Comparison of ENCODE assay signal across 1 cellular context in the genomic region with DNA sequence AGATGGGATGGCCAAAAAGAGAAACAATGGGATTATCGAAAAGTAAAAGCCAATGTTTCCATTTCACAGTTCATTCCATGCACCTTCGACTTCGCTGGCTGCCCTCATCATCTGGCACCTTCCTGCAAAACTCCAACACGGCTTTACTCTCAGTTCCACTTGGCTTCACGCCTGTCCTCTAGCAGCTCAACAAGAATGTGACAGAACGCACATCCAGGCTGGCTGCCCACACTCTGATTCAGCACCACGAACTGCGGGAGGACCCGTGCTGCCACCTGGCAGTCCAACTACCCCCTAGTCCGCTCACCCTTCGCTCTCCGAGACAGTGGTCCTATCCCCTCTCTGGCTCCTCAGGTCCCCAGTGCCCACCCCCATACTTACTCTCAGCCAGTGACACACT.
TF ChIP-seq lines count a peak whose summit lies in the region.

No MANE protein-coding gene starts in this region.

TF ChIP-seq in HEK293, 187 proteins besides CTCF, POLR2A, EP300 and RAD21:
- no peak for TF ChIP-seq ZNF610 (tag by site-specific recombination; IDR thresholded peaks at IDR 0.05; ENCODE audit: borderline replicate concordance)
- TF ChIP-seq PRDM1 (tag by site-specific recombination; IDR thresholded peaks at IDR 0.05) = peak; percentile 64
- peak; percentile 72 for TF ChIP-seq ZNF600 (tag by site-specific recombination; IDR thresholded peaks at IDR 0.05)
- no peak for TF ChIP-seq ZNF830 (tag by site-specific recombination; IDR thresholded peaks at IDR 0.05; ENCODE audit: low read depth)
- no peak for TF ChIP-seq ZNF544 (tag by site-specific recombination; IDR thresholded peaks at IDR 0.05)
- TF ChIP-seq, protein P1, sequence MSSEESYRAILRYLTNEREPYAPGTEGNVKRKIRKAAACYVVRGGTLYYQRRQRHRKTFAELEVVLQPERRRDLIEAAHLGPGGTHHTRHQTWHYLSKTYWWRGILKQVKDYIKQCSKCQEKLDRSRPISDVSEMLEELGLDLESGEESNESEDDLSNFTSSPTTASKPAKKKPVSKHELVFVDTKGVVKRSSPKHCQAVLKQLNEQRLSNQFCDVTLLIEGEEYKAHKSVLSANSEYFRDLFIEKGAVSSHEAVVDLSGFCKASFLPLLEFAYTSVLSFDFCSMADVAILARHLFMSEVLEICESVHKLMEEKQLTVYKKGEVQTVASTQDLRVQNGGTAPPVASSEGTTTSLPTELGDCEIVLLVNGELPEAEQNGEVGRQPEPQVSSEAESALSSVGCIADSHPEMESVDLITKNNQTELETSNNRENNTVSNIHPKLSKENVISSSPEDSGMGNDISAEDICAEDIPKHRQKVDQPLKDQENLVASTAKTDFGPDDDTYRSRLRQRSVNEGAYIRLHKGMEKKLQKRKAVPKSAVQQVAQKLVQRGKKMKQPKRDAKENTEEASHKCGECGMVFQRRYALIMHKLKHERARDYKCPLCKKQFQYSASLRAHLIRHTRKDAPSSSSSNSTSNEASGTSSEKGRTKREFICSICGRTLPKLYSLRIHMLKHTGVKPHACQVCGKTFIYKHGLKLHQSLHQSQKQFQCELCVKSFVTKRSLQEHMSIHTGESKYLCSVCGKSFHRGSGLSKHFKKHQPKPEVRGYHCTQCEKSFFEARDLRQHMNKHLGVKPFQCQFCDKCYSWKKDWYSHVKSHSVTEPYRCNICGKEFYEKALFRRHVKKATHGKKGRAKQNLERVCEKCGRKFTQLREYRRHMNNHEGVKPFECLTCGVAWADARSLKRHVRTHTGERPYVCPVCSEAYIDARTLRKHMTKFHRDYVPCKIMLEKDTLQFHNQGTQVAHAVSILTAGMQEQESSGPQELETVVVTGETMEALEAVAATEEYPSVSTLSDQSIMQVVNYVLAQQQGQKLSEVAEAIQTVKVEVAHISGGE (tag by site-specific recombination; conservative IDR thresholded peaks at IDR 0.05; ENCODE audit: low read depth) = no peak
- TF ChIP-seq, protein P2, sequence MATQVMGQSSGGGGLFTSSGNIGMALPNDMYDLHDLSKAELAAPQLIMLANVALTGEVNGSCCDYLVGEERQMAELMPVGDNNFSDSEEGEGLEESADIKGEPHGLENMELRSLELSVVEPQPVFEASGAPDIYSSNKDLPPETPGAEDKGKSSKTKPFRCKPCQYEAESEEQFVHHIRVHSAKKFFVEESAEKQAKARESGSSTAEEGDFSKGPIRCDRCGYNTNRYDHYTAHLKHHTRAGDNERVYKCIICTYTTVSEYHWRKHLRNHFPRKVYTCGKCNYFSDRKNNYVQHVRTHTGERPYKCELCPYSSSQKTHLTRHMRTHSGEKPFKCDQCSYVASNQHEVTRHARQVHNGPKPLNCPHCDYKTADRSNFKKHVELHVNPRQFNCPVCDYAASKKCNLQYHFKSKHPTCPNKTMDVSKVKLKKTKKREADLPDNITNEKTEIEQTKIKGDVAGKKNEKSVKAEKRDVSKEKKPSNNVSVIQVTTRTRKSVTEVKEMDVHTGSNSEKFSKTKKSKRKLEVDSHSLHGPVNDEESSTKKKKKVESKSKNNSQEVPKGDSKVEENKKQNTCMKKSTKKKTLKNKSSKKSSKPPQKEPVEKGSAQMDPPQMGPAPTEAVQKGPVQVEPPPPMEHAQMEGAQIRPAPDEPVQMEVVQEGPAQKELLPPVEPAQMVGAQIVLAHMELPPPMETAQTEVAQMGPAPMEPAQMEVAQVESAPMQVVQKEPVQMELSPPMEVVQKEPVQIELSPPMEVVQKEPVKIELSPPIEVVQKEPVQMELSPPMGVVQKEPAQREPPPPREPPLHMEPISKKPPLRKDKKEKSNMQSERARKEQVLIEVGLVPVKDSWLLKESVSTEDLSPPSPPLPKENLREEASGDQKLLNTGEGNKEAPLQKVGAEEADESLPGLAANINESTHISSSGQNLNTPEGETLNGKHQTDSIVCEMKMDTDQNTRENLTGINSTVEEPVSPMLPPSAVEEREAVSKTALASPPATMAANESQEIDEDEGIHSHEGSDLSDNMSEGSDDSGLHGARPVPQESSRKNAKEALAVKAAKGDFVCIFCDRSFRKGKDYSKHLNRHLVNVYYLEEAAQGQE (tag by site-specific recombination; IDR thresholded peaks at IDR 0.05) = peak; percentile 50; the same call in 1 of the 2 replicates
- TF ChIP-seq, protein P3, sequence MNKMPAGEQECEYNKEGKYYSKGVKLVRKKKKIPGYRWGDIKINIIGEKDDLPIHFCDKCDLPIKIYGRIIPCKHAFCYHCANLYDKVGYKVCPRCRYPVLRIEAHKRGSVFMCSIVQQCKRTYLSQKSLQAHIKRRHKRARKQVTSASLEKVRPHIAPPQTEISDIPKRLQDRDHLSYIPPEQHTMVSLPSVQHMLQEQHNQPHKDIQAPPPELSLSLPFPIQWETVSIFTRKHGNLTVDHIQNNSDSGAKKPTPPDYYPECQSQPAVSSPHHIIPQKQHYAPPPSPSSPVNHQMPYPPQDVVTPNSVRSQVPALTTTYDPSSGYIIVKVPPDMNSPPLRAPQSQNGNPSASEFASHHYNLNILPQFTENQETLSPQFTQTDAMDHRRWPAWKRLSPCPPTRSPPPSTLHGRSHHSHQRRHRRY (tag by site-specific recombination; IDR thresholded peaks at IDR 0.05) = no peak
